5 cellular contexts compared by ENCODE assay signal in the genomic region with DNA sequence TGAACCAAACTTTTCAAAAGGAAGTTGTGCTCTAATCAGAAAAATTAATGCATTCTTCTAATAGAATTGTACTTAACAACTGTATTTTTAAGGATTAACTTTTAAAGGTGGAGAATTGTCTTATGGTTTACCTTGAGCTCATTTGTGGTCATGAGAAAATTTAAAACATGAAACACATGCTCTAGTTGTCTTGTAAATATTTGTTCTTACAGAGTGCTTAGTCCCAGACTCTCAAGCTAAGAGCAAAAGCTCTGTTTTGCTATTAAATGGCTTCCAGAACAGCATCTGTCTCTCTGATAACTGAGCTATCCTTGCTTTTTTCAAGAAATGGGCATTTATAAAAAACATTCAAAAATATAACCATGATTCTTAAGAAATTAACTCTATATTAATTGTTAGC.
"Had no signal": no experiment of that assay in that cellular context is flagged by ENCODE, and none has a peak within 500 bp of the region (broad histone marks: within the 10 kb centered on the region; RNA-seq: fewer than 3 reads in every experiment).

No MANE protein-coding gene starts in this region.

- H3K4me3 Mint-ChIP-seq: GM23338, H9 had no signal

- H3K4me2 ChIP-seq: GM23338 had no signal

- H3K4me3 ChIP-seq: GM23338, K562 had no signal

- DNase-seq: H9, HCEC 1CT, IMR-90 had no signal

- H2AFZ ChIP-seq: GM23338 had no signal

- H3K9me3 Mint-ChIP-seq: GM23338, H9 had no signal

- ATAC-seq: GM23338, K562 had no signal

- H3K27ac Mint-ChIP-seq: GM23338, H9 had no signal
